Comparison of ENCODE assay signal across 2 cellular contexts in genomic region chr12:94874086-94874985, GRCh38.
TF ChIP-seq lines count a peak whose summit lies in the region.

No MANE protein-coding gene starts in this region.

TF ChIP-seq in H1, 55 proteins besides CTCF, POLR2A, EP300 and RAD21 (continued from another document):
- TF ChIP-seq EZH2 (IDR thresholded peaks at IDR 0.05; ENCODE audit: low read depth, low read length, severe bottlenecking) (peak; percentile 55), MAX (IDR thresholded peaks at IDR 0.05) (no peak), FOSL1 (IDR thresholded peaks at IDR 0.05; ENCODE audit: insufficient read depth, low read depth, low read length) (no peak), RFX5 (IDR thresholded peaks at IDR 0.05; ENCODE audit: borderline replicate concordance, low read depth, low read length) (no peak), SAP30 (IDR thresholded peaks at IDR 0.05; ENCODE audit: insufficient read depth, insufficient replicate concordance, low read length) (no peak), CEBPB (IDR thresholded peaks at IDR 0.05; ENCODE audit: low read depth, low read length) (no peak), KDM5A (IDR thresholded peaks at IDR 0.05; ENCODE audit: low read length) (no peak), SUZ12 (IDR thresholded peaks at IDR 0.05; ENCODE audit: low read length) (peak; percentile 50), RNF2 (IDR thresholded peaks at IDR 0.05; ENCODE audit: borderline replicate concordance, low read depth, low read length, missing control alignments, poor library complexity, severe bottlenecking) (peak; percentile 50)
TF ChIP-seq in H1: peak in this region for 3.

TF ChIP-seq in HEK293T, 16 proteins besides CTCF, POLR2A, EP300 and RAD21:
- no peak for TF ChIP-seq CTBP1 (IDR thresholded peaks at IDR 0.05; ENCODE audit: borderline replicate concordance)
- TF ChIP-seq FOXM1 (IDR thresholded peaks at IDR 0.05; ENCODE audit: borderline replicate concordance): no peak
- no peak for TF ChIP-seq ELF4 (IDR thresholded peaks at IDR 0.05)
- no peak for TF ChIP-seq L3MBTL2 (conservative IDR thresholded peaks at IDR 0.05)
- no peak for TF ChIP-seq TARDBP (IDR thresholded peaks at IDR 0.05)
- no peak for TF ChIP-seq ARNT (IDR thresholded peaks at IDR 0.05)
- no peak for TF ChIP-seq HDGF (IDR thresholded peaks at IDR 0.05; ENCODE audit: borderline replicate concordance)
- no peak for TF ChIP-seq ZNF384 (IDR thresholded peaks at IDR 0.05)
- no peak for TF ChIP-seq PKNOX1 (IDR thresholded peaks at IDR 0.05)
- TF ChIP-seq NFRKB (IDR thresholded peaks at IDR 0.05): no peak
- no peak for TF ChIP-seq SP1 (IDR thresholded peaks at IDR 0.05)
- no peak for TF ChIP-seq BHLHE40 (IDR thresholded peaks at IDR 0.05; ENCODE audit: borderline replicate concordance)
- TF ChIP-seq SUZ12 (IDR thresholded peaks at IDR 0.05): no peak
- no peak for TF ChIP-seq FOXK2 (IDR thresholded peaks at IDR 0.05)
- no peak for TF ChIP-seq FOXA1 (IDR thresholded peaks at IDR 0.05)
- TF ChIP-seq LEF1 (IDR thresholded peaks at IDR 0.05; ENCODE audit: borderline replicate concordance): no peak
